In the genomic region with DNA sequence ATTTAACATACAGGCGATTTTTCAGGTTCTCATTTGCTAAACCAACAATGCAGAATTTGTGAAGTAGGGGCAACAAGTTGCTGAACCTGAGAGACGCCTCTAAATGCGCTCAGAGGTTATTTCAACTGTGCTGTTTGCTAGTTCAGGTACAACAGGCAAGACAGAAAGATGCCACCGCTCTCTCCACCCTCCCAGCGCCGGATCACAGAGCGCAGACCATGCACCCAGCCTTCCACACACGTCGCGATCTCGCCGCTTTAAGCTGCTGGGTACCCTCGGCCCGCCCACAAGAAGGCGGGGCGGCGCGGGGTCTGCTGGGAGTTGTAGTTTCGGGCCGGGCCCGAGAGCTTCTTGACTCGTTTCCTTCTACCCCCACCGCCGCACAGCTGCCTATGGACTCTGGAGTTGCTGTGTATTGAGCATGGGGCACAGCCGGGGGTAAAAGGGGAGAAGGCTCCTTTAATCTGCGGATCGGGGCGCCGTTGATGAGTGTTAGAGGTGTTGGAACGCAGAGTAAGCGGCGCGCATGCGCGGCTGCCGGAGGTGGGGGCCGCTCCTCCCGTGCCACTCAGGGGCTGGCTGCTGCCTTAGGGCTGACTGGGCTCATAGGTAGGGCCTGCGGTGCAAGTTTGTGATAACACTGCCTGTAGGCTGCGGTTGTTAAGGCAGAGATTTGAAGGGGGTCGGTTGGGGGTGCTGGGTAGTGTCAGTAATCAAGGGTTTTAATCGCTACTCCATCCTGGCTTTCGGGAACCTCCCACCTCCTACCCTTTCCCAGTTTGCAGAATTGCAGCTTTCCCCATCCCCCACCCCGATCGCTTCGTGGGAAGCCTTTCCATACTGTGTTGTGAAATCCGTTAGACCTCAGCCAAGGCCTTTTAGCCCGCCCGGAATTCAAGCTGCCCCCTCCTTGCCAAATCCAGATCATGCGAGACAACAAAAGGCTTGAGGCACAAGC, we compare ENCODE assay signal across 8 cellular contexts. TPM values are rescaled to one million over a fixed set of nuclear protein-coding genes. Genes with fewer than 3 reads are reported as not detected.
DNase-seq lines count a peak whose midpoint lies in the region; ATAC-seq and FAIRE-seq lines count a peak whose summit lies in the region.

No MANE protein-coding gene starts in this region.

- FAIRE-seq in HTR-8/SVneo (lab: Jason Lieb, UNC), result peak; percentile 42

- peak overlapping the region; percentile 90 for H3K27ac ChIP-seq in mesodermal cell (ENCODE audit: low read depth, low read length, severe bottlenecking)

- 4 to 5% methylated on average over 38 to 41 of the region's 50 CpGs for WGBS in mesodermal cell (ENCODE audit: insufficient coverage in 2 of 2), 2 experiments

- H3K4me3 ChIP-seq in endocrine pancreas (ENCODE audit: control insufficient read depth, insufficient read depth, low read length) (peak overlapping the region; percentile 41), mesodermal cell (ENCODE audit: extremely low read depth, insufficient read depth, low read length, poor library complexity, severe bottlenecking) (peak overlapping the region; percentile 75)

- ATAC-seq in GM21381 (IDR thresholded peaks at IDR 0.05; ENCODE audit: unreplicated experiment), result peak; percentile 100

- H3K27me3 ChIP-seq in endocrine pancreas (ENCODE audit: control insufficient read depth, insufficient read depth, low read length), result no peaks in the 10 kb centered on the region

- H3K9me3 ChIP-seq in endocrine pancreas (ENCODE audit: control insufficient read depth, low read length), result no peaks in the 10 kb centered on the region
- H3K9me3 ChIP-seq in mesodermal cell (ENCODE audit: control insufficient read depth, low read length), result no peaks in the 10 kb centered on the region

- no peaks in the 10 kb centered on the region for H3K36me3 ChIP-seq in endocrine pancreas (ENCODE audit: control insufficient read depth, insufficient read depth, low read length)
- H3K36me3 ChIP-seq in mesodermal cell (ENCODE audit: control insufficient read depth, insufficient read depth, low read length), result no peaks in the 10 kb centered on the region

- H3K4me1 ChIP-seq in endocrine pancreas (ENCODE audit: control insufficient read depth, insufficient read depth, low read length) (no peaks in the 10 kb centered on the region), mesodermal cell (ENCODE audit: control insufficient read depth, insufficient read depth, low read length, poor library complexity, severe bottlenecking) (peaks cover 8% of the 10 kb centered on the region)

- DNase-seq in COLO668 (lab: John Stamatoyannopoulos, UW; ENCODE audit: unreplicated experiment) (peak; percentile 88), HTR-8/SVneo (ENCODE audit: insufficient read length, low spot score) (peak; percentile 82), NOMO-1 treated with dmso at 0.1 percent for 144 hours (lab: John Stamatoyannopoulos, UW; ENCODE audit: unreplicated experiment) (peak; percentile 89)
- peak; percentile 60 for DNase-seq in activated CD8-positive, alpha-beta memory T cell treated with anti-CD3 and anti-CD28 coated beads, Interleukin-2, amount 50 U/mL, for 24 hours (ENCODE audit: extremely low read depth)
- DNase-seq in stimulated activated CD8-positive, alpha-beta memory T cell treated with anti-CD3 and anti-CD28 coated beads, Interleukin-15, amount 100 ng/mL, for 1 hour (ENCODE audit: low read depth), result peak; percentile 67

- H3K9ac ChIP-seq in endocrine pancreas (ENCODE audit: control insufficient read depth, insufficient read depth, low read length), result peak overlapping the region; percentile 67

RNA-seq across cellular contexts. Expression of a gene that starts 40.3 kb away (rescaled TPM):
- polyA plus RNA-seq in mesodermal cell (2013, experiment 1 of 2), result 13.5 TPM
- polyA plus RNA-seq in mesodermal cell (2013, experiment 2 of 2), result 12.8 TPM

Comparison
In these comparisons a context has a peak if more than half of its experiments do, and no peak if none do; other contexts are left out.
1. Peak in every context shown above with its lines: DNase-seq, ATAC-seq, H3K4me3 ChIP-seq and H3K27ac ChIP-seq.